16 cellular contexts compared by ENCODE assay signal in genomic region chr10:974038-974784, GRCh38. TPM values are rescaled to one million over a fixed set of nuclear protein-coding genes. Genes with fewer than 3 reads are reported as not detected.
A peak's percentile ranks its signal among the peaks of the same experiment; 100 is the strongest.
DNase-seq lines count a peak whose midpoint lies in the region; ATAC-seq and TF ChIP-seq lines count a peak whose summit lies in the region.
"Had no signal": no experiment of that assay in that cellular context is flagged by ENCODE, and none has a peak within 500 bp of the region (broad histone marks: within the 10 kb centered on the region; RNA-seq: fewer than 3 reads in every experiment).

No MANE protein-coding gene starts in this region.

- peaks cover 0 to 6% (median 3%) of the 10 kb centered on the region in 5 donors for H3K27me3 Mint-ChIP-seq in naive thymus-derived CD8-positive, alpha-beta T cell
- H3K27me3 Mint-ChIP-seq: activated naive CD4-positive, alpha-beta T cell treated with anti-CD3 and anti-CD28 coated beads, Interleukin-2, amount 50 U/mL, for 24 hours had no signal

- no peak overlapping the region for H3K4me3 Mint-ChIP-seq in naive thymus-derived CD8-positive, alpha-beta T cell
- H3K4me3 Mint-ChIP-seq: activated CD4-positive, alpha-beta memory T cell treated with anti-CD3 and anti-CD28 coated beads for 36 hours; activated naive CD4-positive, alpha-beta T cell treated with anti-CD3 and anti-CD28 coated beads, Interleukin-2, amount 50 U/mL, for 24 hours; CD4-positive, alpha-beta memory T cell had no signal

- DNase-seq in Caki2 (ENCODE audit: low read depth): peak; percentile 49
- peak; percentile 13 for DNase-seq in GM23248
- DNase-seq in astrocyte of the hippocampus (ENCODE audit: low read depth, low spot score): peak; percentile 64
- DNase-seq in naive thymus-derived CD8-positive, alpha-beta T cell: no peak
- no peak for DNase-seq in left lobe of liver (ENCODE audit: low spot score)
- DNase-seq in RWPE1 (ENCODE audit: low spot score): no peak
- no peak for DNase-seq in WERI-Rb-1
- DNase-seq: activated CD4-positive, alpha-beta memory T cell treated with anti-CD3 and anti-CD28 coated beads for 36 hours; CD4-positive, alpha-beta memory T cell; colonic mucosa; NK-92 treated with Interleukin-12 subunit alpha and Interleukin-12 subunit beta, amount 100 ng/mL, for 24 hours; nucleus accumbens; T-helper 1 cell had no signal

- H3K36me3 ChIP-seq in GM23248 (ENCODE audit: low read depth) (no peaks in the 10 kb centered on the region), mucosa of stomach (ENCODE audit: control insufficient read depth, insufficient read depth, low read length) (no peaks in the 10 kb centered on the region), WERI-Rb-1 (no peaks in the 10 kb centered on the region)
- H3K36me3 ChIP-seq: colonic mucosa had no signal

- peaks cover 0 to 19% (median 9%) of the 10 kb centered on the region in 9 donors for H3K9me3 Mint-ChIP-seq in naive thymus-derived CD8-positive, alpha-beta T cell

- POLR2A ChIA-PET in naive thymus-derived CD8-positive, alpha-beta T cell (lab: Charles Lee): no interaction called here
- POLR2A ChIA-PET in RWPE1 (lab: Yijun Ruan, JAX; ENCODE audit: low non-redundant PET): no interaction called here

- H3K9me3 ChIP-seq in GM23248 (ENCODE audit: low read depth) (no peaks in the 10 kb centered on the region), mucosa of stomach (ENCODE audit: control insufficient read depth, low read length) (no peaks in the 10 kb centered on the region), WERI-Rb-1 (ENCODE audit: severe bottlenecking) (no peaks in the 10 kb centered on the region)
- H3K9me3 ChIP-seq: colonic mucosa had no signal

- CTCF ChIA-PET in RWPE1 (lab: Yijun Ruan, JAX): no interaction called here

- in situ Hi-C loops in Caki2 (cut with HindIII; ENCODE audit: low pct_unique_long_range_greater_than_20kb, low sequenced_read_pairs) (no loop called here), GM23248 (cut with MboI) (no loop called here)

- no peak overlapping the region for H2AFZ ChIP-seq in GM23248

- H3K27ac ChIP-seq in GM23248 (no peak overlapping the region), RWPE1 (no peak overlapping the region), WERI-Rb-1 (no peak overlapping the region)
- H3K27ac ChIP-seq: colonic mucosa had no signal

- peaks cover 0 to 12% (median 6%) of the 10 kb centered on the region in 3 donors for H3K36me3 Mint-ChIP-seq in naive thymus-derived CD8-positive, alpha-beta T cell

- no peaks in the 10 kb centered on the region for H3K79me2 ChIP-seq in GM23248 (ENCODE audit: insufficient read depth)

- H3K4me1 Mint-ChIP-seq in naive thymus-derived CD8-positive, alpha-beta T cell: no peaks in the 10 kb centered on the region
- H3K4me1 Mint-ChIP-seq: activated naive CD4-positive, alpha-beta T cell treated with anti-CD3 and anti-CD28 coated beads, Interleukin-2, amount 50 U/mL, for 24 hours; CD4-positive, alpha-beta memory T cell had no signal

- H4K20me1 ChIP-seq in GM23248 (ENCODE audit: insufficient read depth): no peaks in the 10 kb centered on the region

- no peak overlapping the region for H3K4me2 ChIP-seq in GM23248 (ENCODE audit: unreplicated experiment)

- ATAC-seq in naive thymus-derived CD8-positive, alpha-beta T cell: no peak
- no peak for ATAC-seq in left lobe of liver

- H3K4me3 ChIP-seq in GM23248 (no peak overlapping the region), mucosa of stomach (ENCODE audit: low read length) (no peak overlapping the region), WERI-Rb-1 (ENCODE audit: low read depth, low read length) (no peak overlapping the region)
- H3K4me3 ChIP-seq: colonic mucosa had no signal

- WGBS in GM23248 (ENCODE audit: low coverage in 1 of 2, low lambda C conversion rate in 2 of 2, missing lambda C conversion rate in 2 of 2), 2 experiments: 82 to 85% methylated on average over 17 to 20 of the region's 20 CpGs

- H3K4me1 ChIP-seq in GM23248 (ENCODE audit: insufficient read depth) (peaks cover 15% of the 10 kb centered on the region; the same call in 1 of the 2 replicates), mucosa of stomach (ENCODE audit: control insufficient read depth, insufficient read depth, low read length) (peaks cover 57% of the 10 kb centered on the region)
- H3K4me1 ChIP-seq: colonic mucosa had no signal

- H3K9ac ChIP-seq in GM23248 (no peak overlapping the region), mucosa of stomach (ENCODE audit: low read length) (peak overlapping the region; percentile 65)

- H3K27ac Mint-ChIP-seq in naive thymus-derived CD8-positive, alpha-beta T cell: no peak overlapping the region
- H3K27ac Mint-ChIP-seq: activated CD4-positive, alpha-beta memory T cell treated with anti-CD3 and anti-CD28 coated beads for 36 hours; activated naive CD4-positive, alpha-beta T cell treated with anti-CD3 and anti-CD28 coated beads, Interleukin-2, amount 50 U/mL, for 24 hours; CD4-positive, alpha-beta memory T cell had no signal

- no peaks in the 10 kb centered on the region for H3K9me2 ChIP-seq in GM23248 (ENCODE audit: insufficient read depth)

- no peaks in the 10 kb centered on the region for H3F3A ChIP-seq in GM23248 (ENCODE audit: insufficient read depth)

- no peaks in the 10 kb centered on the region for H3K27me3 ChIP-seq in GM23248 (replicated peaks; ENCODE audit: insufficient read depth)
- no peaks in the 10 kb centered on the region for H3K27me3 ChIP-seq in mucosa of stomach (ENCODE audit: control insufficient read depth, insufficient read depth, low read length)
- no peaks in the 10 kb centered on the region for H3K27me3 ChIP-seq in WERI-Rb-1 (ENCODE audit: insufficient read depth, low read depth, severe bottlenecking)
- H3K27me3 ChIP-seq: colonic mucosa had no signal

- TF ChIP-seq CTCF in RWPE1 (conservative IDR thresholded peaks at IDR 0.05; ENCODE audit: low read depth): no peak
- no peak for TF ChIP-seq CTCF in WERI-Rb-1 (IDR thresholded peaks at IDR 0.05; ENCODE audit: low read depth, low read length)

RNA-seq across cellular contexts. Expression of gene GTPBP4, which starts 14.0 kb away (rescaled TPM):
- 58.9 and 80.1 TPM in 2 replicates for total RNA-seq in Caki2 (2014; rRNA removed; shearing (Covaris generic); ENCODE audit: low replicate concordance)
- 32.1 and 34.3 TPM in 2 replicates for total RNA-seq in GM23248 (2014; rRNA removed; shearing (Covaris generic))
- 71.6 and 72.0 TPM in 2 replicates for polyA plus RNA-seq in GM23248 (2016; fragmentation: Nextera tagmentation; extraction: Ambion mirVana)
- total RNA-seq in naive thymus-derived CD8-positive, alpha-beta T cell: 10 to 100 TPM; 64.0 to 67.7 TPM
- polyA plus RNA-seq in naive thymus-derived CD8-positive, alpha-beta T cell: 10 to 100 TPM; 22.7 to 29.8 (median 25.9) TPM
- 9.3 TPM for total RNA-seq in left lobe of liver

RNA-seq across cellular contexts. Expression of gene LARP4B, which starts 42.7 kb away (rescaled TPM):
- total RNA-seq in Caki2 (2014; rRNA removed; shearing (Covaris generic); ENCODE audit: low replicate concordance): 8.3 and 15.3 TPM in 2 replicates
- 30.8 and 31.9 TPM in 2 replicates for total RNA-seq in GM23248 (2014; rRNA removed; shearing (Covaris generic))
- polyA plus RNA-seq in GM23248 (2016; fragmentation: Nextera tagmentation; extraction: Ambion mirVana): 20.5 and 20.7 TPM in 2 replicates
- total RNA-seq in naive thymus-derived CD8-positive, alpha-beta T cell: 10 to 100 TPM; 88.2 to 94.8 TPM
- polyA plus RNA-seq in naive thymus-derived CD8-positive, alpha-beta T cell: 10 to 100 TPM; 22.8 to 40.5 (median 28.1) TPM
- total RNA-seq in left lobe of liver: 37.1 TPM

RNA-seq across cellular contexts. Expression of gene IDI2, which starts 51.4 kb away (rescaled TPM):
- not detected in 2 replicates for total RNA-seq in Caki2 (2014; rRNA removed; shearing (Covaris generic); ENCODE audit: low replicate concordance)
- not detected in 2 replicates for total RNA-seq in GM23248 (2014; rRNA removed; shearing (Covaris generic))
- polyA plus RNA-seq in GM23248 (2016; fragmentation: Nextera tagmentation; extraction: Ambion mirVana): not detected in 2 replicates
- not detected for total RNA-seq in naive thymus-derived CD8-positive, alpha-beta T cell
- polyA plus RNA-seq in naive thymus-derived CD8-positive, alpha-beta T cell: not detected
- total RNA-seq in left lobe of liver: not detected
- total RNA-seq: activated CD4-positive, alpha-beta memory T cell treated with anti-CD3 and anti-CD28 coated beads for 36 hours; CD4-positive, alpha-beta memory T cell; colonic mucosa had no signal
- polyA plus RNA-seq: CD4-positive, alpha-beta memory T cell; keratinocyte had no signal

Comparison
In these comparisons a context has a peak if more than half of its experiments do, and no peak if none do; other contexts are left out.
1. DNase-seq: peak in Caki2 (single experiment), GM23248 (single experiment) and astrocyte of the hippocampus (single experiment); none in naive thymus-derived CD8-positive, alpha-beta T cell (0 of 10), left lobe of liver (single experiment), RWPE1 (single experiment) and WERI-Rb-1 (single experiment).